In the genomic region with DNA sequence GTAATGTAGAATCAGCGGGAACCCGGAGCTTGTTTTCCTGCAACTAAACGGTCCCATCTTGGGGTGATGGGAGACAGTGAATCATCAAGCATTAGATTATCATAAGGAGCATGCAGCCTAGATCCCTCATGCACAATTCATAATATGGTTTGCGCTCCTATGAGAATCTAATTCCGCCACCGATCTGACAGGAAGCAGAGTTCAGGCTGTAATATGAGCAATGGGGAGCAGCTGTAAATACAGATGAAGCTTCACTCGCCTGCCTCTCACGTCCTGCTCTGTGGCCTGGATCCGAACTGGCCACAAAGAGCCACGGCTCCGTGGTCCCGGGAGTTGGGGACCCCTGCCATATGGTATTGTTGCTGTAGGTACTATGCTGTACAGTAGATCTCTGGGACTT, we compare ENCODE assay signal across 8 cellular contexts. TPM values are rescaled to one million over a fixed set of nuclear protein-coding genes. Genes with fewer than 3 reads are reported as not detected.
DNase-seq lines count a peak whose midpoint lies in the region; ATAC-seq lines count a peak whose summit lies in the region.

No MANE protein-coding gene starts in this region.

- no peak overlapping the region for H3K18ac ChIP-seq in mesenchymal stem cell (ENCODE audit: low read depth in 1 of 2, low read length in 2 of 2)

- H3K23ac ChIP-seq in mesenchymal stem cell (ENCODE audit: low read length in 2 of 2) = no peak overlapping the region

- H3K27me3 ChIP-seq in mesenchymal stem cell (ENCODE audit: control insufficient read depth in 1 of 2, insufficient read depth in 1 of 2, low read length in 2 of 2) = no peaks in the 10 kb centered on the region

- H3K27me3 Mint-ChIP-seq in activated T-helper 17 cell treated with anti-CD3 and anti-CD28 coated beads, Interleukin-2, amount 50 U/mL, for 72 hours = no peaks in the 10 kb centered on the region

- H3K27ac Mint-ChIP-seq in activated T-helper 17 cell treated with anti-CD3 and anti-CD28 coated beads, Interleukin-2, amount 50 U/mL, for 72 hours = peak overlapping the region; percentile 89

- H2BK120ac ChIP-seq in mesenchymal stem cell (ENCODE audit: low read depth, low read length) = no peak overlapping the region

- no peak overlapping the region for H2BK12ac ChIP-seq in mesenchymal stem cell (ENCODE audit: low read length in 2 of 2)

- H3K4me1 ChIP-seq in mesenchymal stem cell (ENCODE audit: control insufficient read depth, insufficient read depth, low read depth, low read length) = no peaks in the 10 kb centered on the region

- H3K4me3 Mint-ChIP-seq in activated T-helper 17 cell treated with anti-CD3 and anti-CD28 coated beads, Interleukin-2, amount 50 U/mL, for 72 hours = peak overlapping the region; percentile 91

- no peaks in the 10 kb centered on the region for H3K79me1 ChIP-seq in mesenchymal stem cell (replicated peaks; ENCODE audit: low read length, poor library complexity, severe bottlenecking)

- peaks cover 24% of the 10 kb centered on the region for H3K4me1 Mint-ChIP-seq in activated T-helper 17 cell treated with anti-CD3 and anti-CD28 coated beads, Interleukin-2, amount 50 U/mL, for 72 hours

- no peak overlapping the region for H2AK5ac ChIP-seq in mesenchymal stem cell (ENCODE audit: low read length, severe bottlenecking)

- WGBS in mesenchymal stem cell = 93% methylated on average over 10 of the region's 12 CpGs

- peaks cover 0 to 25% of the 10 kb centered on the region in 2 experiments for H3K36me3 ChIP-seq in mesenchymal stem cell (ENCODE audit: control insufficient read depth in 1 of 2, insufficient read depth in 2 of 2, low read depth in 1 of 2, low read length in 2 of 2)

- no peak overlapping the region for H2BK5ac ChIP-seq in mesenchymal stem cell (ENCODE audit: low read depth, low read length, poor library complexity, severe bottlenecking)

- H4K8ac ChIP-seq in mesenchymal stem cell (ENCODE audit: low read length) = no peak overlapping the region

- H3K4ac ChIP-seq in mesenchymal stem cell (ENCODE audit: low read depth in 1 of 2, low read length in 2 of 2) = no peak overlapping the region

- H3K14ac ChIP-seq in mesenchymal stem cell (ENCODE audit: low read length in 2 of 2) = no peak overlapping the region

- ATAC-seq in HG02763 (IDR thresholded peaks at IDR 0.05; ENCODE audit: unreplicated experiment) = peak; percentile 35
- peak; percentile 72 for ATAC-seq in activated T-helper 17 cell treated with anti-CD3 and anti-CD28 coated beads, Interleukin-2, amount 50 U/mL, for 72 hours (replicated peaks)

- peak overlapping the region; percentile 95 for H3K9ac ChIP-seq in mesenchymal stem cell (ENCODE audit: low read length)

- peaks cover 23% of the 10 kb centered on the region for H3K36me3 Mint-ChIP-seq in activated T-helper 17 cell treated with anti-CD3 and anti-CD28 coated beads, Interleukin-2, amount 50 U/mL, for 72 hours (ENCODE audit: low read depth)

- peak overlapping the region in 1 of 2 experiments; percentile 83 for H3K4me3 ChIP-seq in mesenchymal stem cell (ENCODE audit: insufficient read depth in 1 of 2, low read depth in 1 of 2, low read length in 2 of 2)

- H2BK15ac ChIP-seq in mesenchymal stem cell (ENCODE audit: low read depth, poor library complexity, severe bottlenecking) = no peak overlapping the region

- no peak overlapping the region for H4K91ac ChIP-seq in mesenchymal stem cell (ENCODE audit: low read length)

- no peak overlapping the region for H3K4me2 ChIP-seq in mesenchymal stem cell (ENCODE audit: low read length, poor library complexity, severe bottlenecking)

- no peak overlapping the region for H3K27ac ChIP-seq in mesenchymal stem cell (ENCODE audit: low read length, poor library complexity, severe bottlenecking)

- DNase-seq in DMS 273 treated with DMSO at 0.1 percent for 48 hours (lab: John Stamatoyannopoulos, UW) (peak; percentile 48), mesenchymal stem cell (no peak), NCI-H1105 treated with DMSO at 0.1 percent for 48 hours (lab: John Stamatoyannopoulos, UW) (no peak), SKM-1 treated with dmso at 0.1 percent for 144 hours (lab: John Stamatoyannopoulos, UW; ENCODE audit: unreplicated experiment) (no peak), HK-2 (ENCODE audit: unreplicated experiment) (no peak), NCI-H1417 treated with DMSO at 0.1 percent for 48 hours (lab: John Stamatoyannopoulos, UW) (no peak)

- peaks cover 11% of the 10 kb centered on the region for H3K9me3 Mint-ChIP-seq in activated T-helper 17 cell treated with anti-CD3 and anti-CD28 coated beads, Interleukin-2, amount 50 U/mL, for 72 hours

- no peaks in the 10 kb centered on the region for H3K9me3 ChIP-seq in mesenchymal stem cell (ENCODE audit: control insufficient read depth, low read length)

- no peak overlapping the region for H2AFZ ChIP-seq in mesenchymal stem cell (ENCODE audit: low read depth, low read length)

RNA-seq across cellular contexts. Expression of a gene that starts 1.6 kb away (rescaled TPM):
- total RNA-seq in activated T-helper 17 cell treated with anti-CD3 and anti-CD28 coated beads, Interleukin-2, amount 50 U/mL, for 72 hours = 10 to 100 TPM; 22.8 to 25.8 TPM
- 4.0 TPM for polyA plus RNA-seq in mesenchymal stem cell (2013, experiment 1 of 2)
- 4.1 TPM for polyA plus RNA-seq in mesenchymal stem cell (2013, experiment 2 of 2)

RNA-seq across cellular contexts. Expression of a gene that starts 31.0 kb away (rescaled TPM):
- total RNA-seq in activated T-helper 17 cell treated with anti-CD3 and anti-CD28 coated beads, Interleukin-2, amount 50 U/mL, for 72 hours = 1 to 10 TPM; 3.4 to 4.1 TPM
- polyA plus RNA-seq in mesenchymal stem cell (2013, experiment 1 of 2) = 0.21 TPM
- 0.10 TPM for polyA plus RNA-seq in mesenchymal stem cell (2013, experiment 2 of 2)
